ENCODE assay signal across 8 cellular contexts in genomic region chr22:21734540-21735197, GRCh38. TPM values are rescaled to one million over a fixed set of nuclear protein-coding genes. Genes with fewer than 3 reads are reported as not detected.
A peak's percentile ranks its signal among the peaks of the same experiment; 100 is the strongest.
DNase-seq lines count a peak whose midpoint lies in the region; ATAC-seq and TF ChIP-seq lines count a peak whose summit lies in the region.

No MANE protein-coding gene starts in this region.

- H3K9me3 Mint-ChIP-seq in type B pancreatic cell, result no peaks in the 10 kb centered on the region

- H3K9me1 ChIP-seq in IMR-90 (ENCODE audit: insufficient read depth, low read length), result peaks cover 3% of the 10 kb centered on the region; the same call in 1 of the 2 replicates

- TF ChIP-seq CTCF in IMR-90 (conservative IDR thresholded peaks at IDR 0.05; ENCODE audit: low read depth, low read length), result no peak
- TF ChIP-seq CTCF in ascending aorta (IDR thresholded peaks at IDR 0.05), result no peak
- TF ChIP-seq CTCF in right lobe of liver (IDR thresholded peaks at IDR 0.05), result no peak
- no peak for TF ChIP-seq CTCF in type B pancreatic cell (conservative IDR thresholded peaks at IDR 0.05)

- WGBS in IMR-90 (ENCODE audit: extremely low coverage in 2 of 2, insufficient read length in 1 of 2), 2 experiments, result 0% methylated on average over 1 of the region's 8 CpGs; no CpG with 5 or more reads in 1 of the 2 experiments
- 10% methylated on average over 7 of the region's 8 CpGs for WGBS in right lobe of liver (ENCODE audit: insufficient coverage, low coverage, low lambda C conversion rate, missing lambda C conversion rate)

- no peak overlapping the region for H2BK120ac ChIP-seq in IMR-90 (ENCODE audit: low read depth, low read length)

- H3K4me2 ChIP-seq in BLaER1, result peak overlapping the region; percentile 89
- peak overlapping the region; percentile 79 for H3K4me2 ChIP-seq in IMR-90 (ENCODE audit: low read depth, low read length)

- H3K36me3 Mint-ChIP-seq in type B pancreatic cell, result no peaks in the 10 kb centered on the region

- DNase-seq in IMR-90, result no peak
- no peak for DNase-seq in ascending aorta (ENCODE audit: low spot score in 2 of 2)
- no peak for DNase-seq in right lobe of liver
- DNase-seq in type B pancreatic cell (ENCODE audit: extremely low spot score, unreplicated experiment), result no peak

- no peak for TF ChIP-seq RAD21 in IMR-90 (IDR thresholded peaks at IDR 0.05; ENCODE audit: low read length)

- no peak overlapping the region for H3K56ac ChIP-seq in IMR-90 (ENCODE audit: extremely low read depth, insufficient read depth, low read length)

- H4K8ac ChIP-seq in IMR-90 (ENCODE audit: low read depth in 2 of 2, low read length in 2 of 2), result no peak overlapping the region

- intact Hi-C loops in IMR-90 (cut with micrococcal nuclease), result no loop called here
- intact Hi-C loops in ascending aorta (cut with DNase I), result loop anchor here (1.0 to 5.0 kb wide), 4 partner anchors 21 to 204 kb away; partner anchors contain the start of genes MAPK1 and PPIL2
- intact Hi-C loops in right lobe of liver (cut with DNase I), result loop anchor here in 1 of 2 donors (10.0 kb wide), 1 partner anchor 200 kb away; no protein-coding TSS in a partner anchor

- peaks cover 7% of the 10 kb centered on the region for H3K9me3 ChIP-seq in BLaER1
- no peaks in the 10 kb centered on the region for H3K9me3 ChIP-seq in IMR-90 (ENCODE audit: control insufficient read depth, insufficient read depth, low read length)
- H3K9me3 ChIP-seq in ascending aorta, result no peaks in the 10 kb centered on the region
- H3K9me3 ChIP-seq in right lobe of liver, result no peaks in the 10 kb centered on the region

- peak overlapping the region; percentile 97 for H3K4me3 Mint-ChIP-seq in type B pancreatic cell

- no peak for ATAC-seq in IMR-90 (ENCODE audit: low read depth)
- no peak for ATAC-seq in right lobe of liver
- no peak for ATAC-seq in HG03378 (IDR thresholded peaks at IDR 0.05; ENCODE audit: unreplicated experiment)
- no peak for ATAC-seq in GM18505 (IDR thresholded peaks at IDR 0.05; ENCODE audit: unreplicated experiment)
- ATAC-seq in GM21390 (IDR thresholded peaks at IDR 0.05; ENCODE audit: unreplicated experiment), result no peak

- H2AK9ac ChIP-seq in IMR-90 (replicated peaks; ENCODE audit: low read depth, low read length, poor library complexity), result peak overlapping the region; percentile 75

- H3K27me3 ChIP-seq in BLaER1 (no peaks in the 10 kb centered on the region), IMR-90 (ENCODE audit: control insufficient read depth, insufficient read depth, low read length) (0 out of 2 replicates have a peak, but pooled peaks cover under 1% of the 10 kb centered on the region), ascending aorta (no peaks in the 10 kb centered on the region), right lobe of liver (no peaks in the 10 kb centered on the region)

- peak overlapping the region; percentile 76 for H3K4me3 ChIP-seq in BLaER1
- peak overlapping the region; percentile 50 for H3K4me3 ChIP-seq in IMR-90 (ENCODE audit: insufficient read depth, low read depth, low read length)
- H3K4me3 ChIP-seq in ascending aorta, result peak overlapping the region; percentile 69 to 78
- peak overlapping the region; percentile 46 to 78 (median 56) for H3K4me3 ChIP-seq in right lobe of liver

- POLR2A ChIA-PET in IMR-90 (lab: Charles Lee; ENCODE audit: unreplicated experiment), result no interaction called here

- H4K91ac ChIP-seq in IMR-90 (ENCODE audit: insufficient read depth, low read depth, low read length), result no peak overlapping the region

- H3K18ac ChIP-seq in IMR-90 (ENCODE audit: low read depth, low read length), result no peak overlapping the region

- H2AK5ac ChIP-seq in IMR-90 (ENCODE audit: low read depth, low read length), result no peak overlapping the region

- H3K4me1 Mint-ChIP-seq in type B pancreatic cell (ENCODE audit: unreplicated experiment), result peaks cover 6% of the 10 kb centered on the region

- no peaks in the 10 kb centered on the region for H3K79me1 ChIP-seq in IMR-90 (ENCODE audit: low read depth in 1 of 2, low read length in 2 of 2)

- H3K9ac ChIP-seq in BLaER1 (peak overlapping the region; percentile 96), IMR-90 (ENCODE audit: low read depth, low read length) (peak overlapping the region; percentile 44; the same call in 1 of the 2 replicates)

- no peak overlapping the region for H2BK5ac ChIP-seq in IMR-90 (ENCODE audit: low read depth, low read length, poor library complexity, severe bottlenecking)

- peaks cover 31% of the 10 kb centered on the region for H3K36me3 ChIP-seq in BLaER1
- no peaks in the 10 kb centered on the region for H3K36me3 ChIP-seq in IMR-90 (ENCODE audit: control insufficient read depth, insufficient read depth, low read length)
- no peaks in the 10 kb centered on the region for H3K36me3 ChIP-seq in ascending aorta
- no peaks in the 10 kb centered on the region for H3K36me3 ChIP-seq in right lobe of liver

- H4K20me1 ChIP-seq in BLaER1, result peaks cover 18% of the 10 kb centered on the region; the same call in 1 of the 2 replicates
- H4K20me1 ChIP-seq in IMR-90 (ENCODE audit: insufficient read depth, low read length), result no peaks in the 10 kb centered on the region; the same call in 1 of the 2 replicates

- peaks cover 4% of the 10 kb centered on the region for H3K27me3 Mint-ChIP-seq in type B pancreatic cell

- CTCF ChIA-PET in IMR-90 (lab: Yijun Ruan, JAX), result no interaction called here

- no peak overlapping the region for H3K14ac ChIP-seq in IMR-90 (replicated peaks; ENCODE audit: low read depth, low read length)

- H2AFZ ChIP-seq in IMR-90 (replicated peaks; ENCODE audit: low read length, poor library complexity), result peak overlapping the region; percentile 50

- dilution Hi-C loops in IMR-90 (cut with HindIII; ENCODE audit: low sequenced_read_pairs, unreplicated experiment), result no loop called here

- TF ChIP-seq POLR2A in IMR-90 (IDR thresholded peaks at IDR 0.05; ENCODE audit: low read depth, low read length) (no peak), right lobe of liver (IDR thresholded peaks at IDR 0.05) (no peak), GM18505 (IDR thresholded peaks at IDR 0.05; ENCODE audit: borderline replicate concordance, extremely low read depth, insufficient read depth, insufficient read length) (no peak)

- BruUV-seq in IMR-90 (replicated peaks; lab: Mats Ljungman, UMichigan), result no TSS peak

- H3K4me1 ChIP-seq in BLaER1 (peaks cover 84% of the 10 kb centered on the region), IMR-90 (ENCODE audit: control insufficient read depth, insufficient read depth, low read length) (peaks cover 2% of the 10 kb centered on the region; the same call in 1 of the 2 replicates), ascending aorta (peaks cover 0 to 7% of the 10 kb centered on the region in 2 donors), right lobe of liver (peaks cover 0 to 4% (median 0%) of the 10 kb centered on the region in 4 donors)

- no peak overlapping the region for H3K4ac ChIP-seq in IMR-90 (ENCODE audit: low read depth, low read length)

- H3K23ac ChIP-seq in IMR-90 (ENCODE audit: low read depth, low read length), result peak overlapping the region; percentile 66; the same call in 1 of the 2 replicates

- H2BK20ac ChIP-seq in IMR-90 (ENCODE audit: low read depth, low read length), result no peak overlapping the region

- no peak overlapping the region for H2BK15ac ChIP-seq in IMR-90 (ENCODE audit: low read depth, low read length)

- in situ Hi-C loops in IMR-90 (cut with MboI; ENCODE audit: low sequenced_read_pairs), result no loop called here

- H4K5ac ChIP-seq in IMR-90 (ENCODE audit: low read depth, low read length), result no peak overlapping the region

- H3K27ac Mint-ChIP-seq in type B pancreatic cell, result peak overlapping the region; percentile 90

- peak overlapping the region; percentile 99 for H3K27ac ChIP-seq in BLaER1
- no peak overlapping the region for H3K27ac ChIP-seq in IMR-90 (ENCODE audit: insufficient read depth, low read length)
- H3K27ac ChIP-seq in ascending aorta, result peak overlapping the region; percentile 58 to 72
- peak overlapping the region in 2 of 3 donors; percentile 27 to 79 for H3K27ac ChIP-seq in right lobe of liver

TF ChIP-seq in IMR-90, 13 proteins besides CTCF, POLR2A, EP300 and RAD21 (continues in another document):
- TF ChIP-seq CHD1 (IDR thresholded peaks at IDR 0.05; ENCODE audit: low read depth, low read length) (no peak), USF2 (IDR thresholded peaks at IDR 0.05; ENCODE audit: low read depth, low read length) (no peak), BHLHE40 (IDR thresholded peaks at IDR 0.05; ENCODE audit: low read depth, low read length) (no peak), CEBPB (IDR thresholded peaks at IDR 0.05; ENCODE audit: low read depth, low read length) (no peak), RFX5 (IDR thresholded peaks at IDR 0.05; ENCODE audit: low read depth, low read length) (no peak), FOS (IDR thresholded peaks at IDR 0.05; ENCODE audit: low read depth, low read length) (no peak), MAZ (IDR thresholded peaks at IDR 0.05; ENCODE audit: borderline replicate concordance, low read depth, low read length) (no peak), MXI1 (IDR thresholded peaks at IDR 0.05; ENCODE audit: borderline replicate concordance, low read depth, low read length) (no peak), NFE2L2 (IDR thresholded peaks at IDR 0.05; ENCODE audit: low read depth, low read length) (no peak), MAFK (IDR thresholded peaks at IDR 0.05; ENCODE audit: low read depth, low read length) (no peak)
- TF ChIP-seq, protein P1, sequence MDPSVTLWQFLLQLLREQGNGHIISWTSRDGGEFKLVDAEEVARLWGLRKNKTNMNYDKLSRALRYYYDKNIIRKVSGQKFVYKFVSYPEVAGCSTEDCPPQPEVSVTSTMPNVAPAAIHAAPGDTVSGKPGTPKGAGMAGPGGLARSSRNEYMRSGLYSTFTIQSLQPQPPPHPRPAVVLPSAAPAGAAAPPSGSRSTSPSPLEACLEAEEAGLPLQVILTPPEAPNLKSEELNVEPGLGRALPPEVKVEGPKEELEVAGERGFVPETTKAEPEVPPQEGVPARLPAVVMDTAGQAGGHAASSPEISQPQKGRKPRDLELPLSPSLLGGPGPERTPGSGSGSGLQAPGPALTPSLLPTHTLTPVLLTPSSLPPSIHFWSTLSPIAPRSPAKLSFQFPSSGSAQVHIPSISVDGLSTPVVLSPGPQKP (IDR thresholded peaks at IDR 0.05; ENCODE audit: borderline replicate concordance, low read depth, low read length), result no peak

RNA-seq across cellular contexts. Expression of gene YPEL1, which starts 0.9 kb away (rescaled TPM):
- total RNA-seq in IMR-90 (2012; rRNA removed), result 0.72 and 1.1 TPM in 2 replicates
- polyA plus RNA-seq in IMR-90 (2012; rRNA removed), result 1.2 and 1.3 TPM in 2 replicates
- polyA plus RNA-seq in IMR-90 (2012; cell fraction: cytosol; rRNA removed), result 1.5 and 2.4 TPM in 2 replicates
- 1.5 and 3.2 TPM in 2 replicates for polyA plus RNA-seq in IMR-90 (2012; cell fraction: nucleus; rRNA removed; ENCODE audit: low replicate concordance)
- total RNA-seq in ascending aorta, result 1.1 TPM
- total RNA-seq in right lobe of liver, result 10 to 100 TPM in 1 of 6 experiments, 1 to 10 TPM in 5; 1.0 to 11.2 (median 2.7) TPM
- total RNA-seq in type B pancreatic cell (ENCODE audit: low replicate concordance), result 7.8 and 19.3 TPM in 2 replicates
